ENCODE assay signal across 17 cellular contexts in genomic region chr6:52506502-52506875, GRCh38.
"Had no signal": no experiment of that assay in that cellular context is flagged by ENCODE, and none has a peak within 500 bp of the region (broad histone marks: within the 10 kb centered on the region; RNA-seq: fewer than 3 reads in every experiment).

No MANE protein-coding gene starts in this region.

- H3K79me2 ChIP-seq: parathyroid adenoma had no signal

- ATAC-seq: activated T-helper 17 cell treated with anti-CD3 and anti-CD28 coated beads, Interleukin-2, amount 50 U/mL, for 72 hours; effector memory CD8-positive, alpha-beta T cell; heart left ventricle; stimulated activated memory B cell treated with anti-CD40 and anti-IgM and Interleukin-4, amounts not matched to agents 10 μg/mL and 1 μg/mL and 100 μg/mL, for 72 hours had no signal

- H3K9me3 ChIP-seq: breast epithelium, heart left ventricle, tibial artery had no signal

- H3K36me3 ChIP-seq: breast epithelium, neural progenitor cell had no signal

- H3K27ac ChIP-seq: heart left ventricle, neural progenitor cell, parathyroid adenoma, VCaP had no signal

- H3K4me2 ChIP-seq: neural progenitor cell had no signal

- DNase-seq: activated CD4-positive, alpha-beta T cell treated with anti-CD3 and anti-CD28 coated beads, Interleukin-2, amount 50 U/mL, for 48 hours; activated naive CD4-positive, alpha-beta T cell treated with Interleukin-2 at 50 U/mL for 16 hours; cerebellar nuclear complex; dermis blood vessel endothelial cell; effector memory CD8-positive, alpha-beta T cell; foreskin melanocyte; heart left ventricle; midbrain; stimulated activated CD4-positive, alpha-beta T cell treated with anti-CD3 and anti-CD28 coated beads, Interleukin-2, amount 100 ng/mL, for 48 hours; tibial artery had no signal

- H3K27me3 ChIP-seq: breast epithelium, heart left ventricle, neural progenitor cell, tibial artery had no signal

- H3K4me3 ChIP-seq: breast epithelium, heart left ventricle, lung, neural progenitor cell, tibial artery had no signal

- H3K9ac ChIP-seq: neural progenitor cell, parathyroid adenoma had no signal

- H2AFZ ChIP-seq: neural progenitor cell, parathyroid adenoma had no signal
